ENCODE assay signal across 9 cellular contexts in genomic region chr12:50024804-50025186, GRCh38. TPM values are rescaled to one million over a fixed set of nuclear protein-coding genes. Genes with fewer than 3 reads are reported as not detected.
DNase-seq lines count a peak whose midpoint lies in the region; ATAC-seq, FAIRE-seq and TF ChIP-seq lines count a peak whose summit lies in the region.
"Had no signal": no experiment of that assay in that cellular context is flagged by ENCODE, and none has a peak within 500 bp of the region (broad histone marks: within the 10 kb centered on the region; RNA-seq: fewer than 3 reads in every experiment).

No MANE protein-coding gene starts in this region.

- ATAC-seq in GM19324 (IDR thresholded peaks at IDR 0.05; ENCODE audit: low FRiP score, unreplicated experiment) = peak; percentile 5
- peak; percentile 77 for ATAC-seq in K562
- no peak for ATAC-seq in lung (ENCODE audit: insufficient read depth, low FRiP score)
- ATAC-seq in GM18861 (IDR thresholded peaks at IDR 0.05; ENCODE audit: unreplicated experiment) = no peak

- no peaks in the 10 kb centered on the region for H3K9me1 ChIP-seq in K562 (ENCODE audit: control insufficient read depth, insufficient read depth, low read length)

- no peaks in the 10 kb centered on the region for H3K27me3 ChIP-seq in AG04450 (ENCODE audit: control insufficient read depth, insufficient read depth, low read length)
- no peaks in the 10 kb centered on the region for H3K27me3 ChIP-seq in HUES64 (ENCODE audit: insufficient read depth, low read length)
- no peaks in the 10 kb centered on the region for H3K27me3 ChIP-seq in K562 (ENCODE audit: control insufficient read depth in 2 of 2, insufficient read depth in 2 of 2, low read length in 2 of 2)
- H3K27me3 ChIP-seq in lung (ENCODE audit: control insufficient read depth, insufficient read depth) = no peaks in the 10 kb centered on the region
- H3K27me3 ChIP-seq in uterus = no peaks in the 10 kb centered on the region

- no peaks in the 10 kb centered on the region for H4K20me1 ChIP-seq in K562 (replicated peaks; ENCODE audit: control insufficient read depth, insufficient read depth, low read length)

- H3K9ac ChIP-seq in HUES64 (ENCODE audit: low read depth, low read length) (peak overlapping the region; percentile 70), K562 (ENCODE audit: insufficient read depth in 1 of 2, low read depth in 2 of 2, low read length in 2 of 2) (peak overlapping the region; percentile 88 to 96)

- BruUV-seq in K562 (replicated peaks; lab: Mats Ljungman, UMichigan) = TSS peak; percentile 50

- H3K36me3 ChIP-seq in HUES64 (ENCODE audit: insufficient read depth, low read length) (no peaks in the 10 kb centered on the region), K562 (ENCODE audit: control insufficient read depth, insufficient read depth, low read length) (peaks cover 23% of the 10 kb centered on the region; the same call in 2 of the 3 replicates), lung (ENCODE audit: control insufficient read depth in 2 of 2, insufficient read depth in 2 of 2, low read length in 2 of 2) (no peaks in the 10 kb centered on the region), uterus (no peaks in the 10 kb centered on the region)

- no peak for TF ChIP-seq CTCF in AG04450 (IDR thresholded peaks at IDR 0.05; ENCODE audit: low read depth, low read length)
- TF ChIP-seq CTCF in K562 (IDR thresholded peaks at IDR 0.05 in 2 of 3, conservative IDR thresholded peaks at IDR 0.05 in 1 of 3; ENCODE audit: insufficient read depth in 2 of 3, low read depth in 1 of 3, low read length in 3 of 3) = no peak
- TF ChIP-seq CTCF in lung (IDR thresholded peaks at IDR 0.05; ENCODE audit: control extremely low read depth, extremely low read depth) = no peak
- no peak for TF ChIP-seq CTCF in uterus (IDR thresholded peaks at IDR 0.05)

- CTCF ChIA-PET in AG04450 (lab: Charles Lee) = interaction anchor here (0.7 to 1.3 kb wide), 5 partner anchors 14 to 93 kb away, joined by 3 to 6 read pairs (median 4); no protein-coding TSS in a partner anchor
- CTCF ChIA-PET in K562 (lab: Yijun Ruan, JAX; ENCODE audit: low intra/inter-chr PET ratio) = interaction anchor here (0.6 kb wide), 1 partner anchor 239 kb away, joined by 3 read pairs; no protein-coding TSS in a partner anchor

- H3K4me3 ChIP-seq in AG04450 (ENCODE audit: low read depth, low read length) (peak overlapping the region; percentile 90), HUES64 (ENCODE audit: low read length) (peak overlapping the region; percentile 80), K562 (peak overlapping the region; percentile 71), lung (peak overlapping the region; percentile 80), uterus (peak overlapping the region; percentile 53 to 82)

- WGBS in HUES64 = 2% methylated on average over 15 of the region's 16 CpGs
- WGBS in K562 (ENCODE audit: insufficient coverage, low coverage, missing lambda C conversion rate) = 0% methylated on average over 11 of the region's 16 CpGs
- 2% methylated on average over 16 of the region's 16 CpGs for WGBS in lung, 2 donors

- no peak for DNase-seq in AG04450 (ENCODE audit: low read depth, low spot score)
- DNase-seq in K562 (ENCODE audit: extremely low read depth in 1 of 4, low spot score in 3 of 4) = peak in 2 of 4 experiments; percentile 45 to 52
- DNase-seq in lung (ENCODE audit: low spot score) = no peak
- DNase-seq in uterus = no peak
- no peak for DNase-seq in MV-4-11 (lab: John Stamatoyannopoulos, UW)

- no peak for TF ChIP-seq EP300 in K562 (IDR thresholded peaks at IDR 0.05; ENCODE audit: low read length)

- H3K79me2 ChIP-seq in K562 (ENCODE audit: control insufficient read depth, insufficient read depth, low read length) = peaks cover 55% of the 10 kb centered on the region

- no peak for TF ChIP-seq POLR2A in K562 (conservative IDR thresholded peaks at IDR 0.05)
- TF ChIP-seq POLR2A in uterus (IDR thresholded peaks at IDR 0.05) = no peak

- H3K9me3 ChIP-seq in AG04450 (ENCODE audit: control insufficient read depth, insufficient read depth, low read length) (no peaks in the 10 kb centered on the region), HUES64 (ENCODE audit: insufficient read depth, low read depth, low read length) (no peaks in the 10 kb centered on the region), K562 (replicated peaks; ENCODE audit: control insufficient read depth, insufficient read depth, low read depth, low read length) (no peaks in the 10 kb centered on the region), lung (ENCODE audit: control insufficient read depth in 2 of 2, insufficient read depth in 1 of 2, low read length in 1 of 2) (no peaks in the 10 kb centered on the region), uterus (no peaks in the 10 kb centered on the region)

- no peak overlapping the region for H3K27ac ChIP-seq in AG04450 (ENCODE audit: low read depth, low read length)
- peak overlapping the region; percentile 47; the same call in 1 of the 2 replicates for H3K27ac ChIP-seq in HUES64 (ENCODE audit: low read depth, low read length)
- peak overlapping the region; percentile 89 for H3K27ac ChIP-seq in K562 (ENCODE audit: extremely low read depth, low read depth, low read length)
- H3K27ac ChIP-seq in lung (ENCODE audit: low read depth in 1 of 2, low read length in 1 of 2) = no peak overlapping the region
- H3K27ac ChIP-seq in uterus = peak overlapping the region; percentile 41 to 53

- H3K4me1 ChIP-seq in HUES64 (ENCODE audit: insufficient read depth, low read length) (peaks cover 3% of the 10 kb centered on the region; the same call in 1 of the 2 replicates), K562 (replicated peaks in 1 of 2; ENCODE audit: control insufficient read depth in 2 of 2, insufficient read depth in 2 of 2, low read length in 2 of 2) (peaks cover 7 to 11% of the 10 kb centered on the region in 2 experiments; a peak in 3 of 5 replicates), lung (ENCODE audit: control insufficient read depth in 2 of 2, insufficient read depth in 2 of 2, low read length in 2 of 2) (peaks cover 0 to 3% of the 10 kb centered on the region in 2 donors), uterus (no peaks in the 10 kb centered on the region)

- FAIRE-seq in K562 (lab: Jason Lieb, UNC) = no peak

- peak overlapping the region; percentile 98 for H3K4me2 ChIP-seq in K562 (ENCODE audit: insufficient read depth, low read length)

- POLR2A ChIA-PET in AG04450 (lab: Yijun Ruan, JAX) = interaction anchor here (0.6 to 1.3 kb wide), 2 partner anchors 8 to 14 kb away, joined by 3 to 4 read pairs; no protein-coding TSS in a partner anchor
- POLR2A ChIA-PET in K562 (lab: Yijun Ruan, JAX) = interaction anchor here (0.6 to 1.7 kb wide), 8 partner anchors 11 to 283 kb away, joined by 3 to 6 read pairs (median 5); no protein-coding TSS in a partner anchor

- in situ Hi-C loops in K562 (cut with MboI) = no loop called here

- intact Hi-C loops in K562 (cut with micrococcal nuclease) (loop anchor here (5.0 kb wide), 1 partner anchor 42 kb away; no protein-coding TSS in a partner anchor), uterus (cut with DNase I; ENCODE audit: low total_unique reads) (no loop called here)

- H2AFZ ChIP-seq in K562 (ENCODE audit: low read depth, low read length) = peak overlapping the region; percentile 74

- no peak for TF ChIP-seq RAD21 in K562 (CRISPR knock-in tag; conservative IDR thresholded peaks at IDR 0.05 in 1 of 2, IDR thresholded peaks at IDR 0.05 in 1 of 2)

RNA-seq across cellular contexts. Expression of gene RACGAP1, which starts 0.5 kb away (rescaled TPM):
- polyA plus RNA-seq in AG04450 (2011; rRNA removed) = 25.6 and 26.2 TPM in 2 replicates
- polyA minus RNA-seq in AG04450 (2011; rRNA and poly(A)+ RNA removed) = 46.9 and 47.4 TPM in 2 replicates
- polyA plus RNA-seq in HUES64 (2013, experiment 1 of 2) = 33.0 TPM
- polyA plus RNA-seq in HUES64 (2013, experiment 2 of 2) = 43.9 TPM
- 76.8 and 166 TPM in 2 replicates for total RNA-seq in K562 (2011; cell fraction: chromatin; rRNA removed; ENCODE audit: low replicate concordance)
- 53.0 and 66.8 TPM in 2 replicates for total RNA-seq in K562 (2011; cell fraction: nucleolus; rRNA removed)
- total RNA-seq in K562 (2011; cell fraction: nucleoplasm; rRNA removed) = 66.9 and 71.0 TPM in 2 replicates
- total RNA-seq in K562 (2014; rRNA removed) = 56.7 and 57.3 TPM in 2 replicates
- total RNA-seq in K562 (2014; rRNA removed; fragmentation: Illumina TruSeq; extraction: Trizol) = 85.1 and 93.6 TPM in 2 replicates
- 66.2 and 69.9 TPM in 2 replicates for total RNA-seq in K562 (2015; rRNA removed; fragmentation: Illumina TruSeq; extraction: Trizol)
- total RNA-seq in K562 (2021) = 86.2 and 88.6 TPM in 2 replicates
- 78.6 and 92.9 TPM in 2 replicates for polyA plus RNA-seq in K562 (2011; rRNA removed)
- 36.1 and 60.3 TPM in 2 replicates for polyA plus RNA-seq in K562 (2011; cell fraction: cytosol; rRNA removed)
- polyA plus RNA-seq in K562 (2011; cell fraction: nucleus; rRNA removed) = 75.1 and 97.6 TPM in 2 replicates
- polyA plus RNA-seq in K562 (2012) = 51.9 and 71.6 TPM in 2 replicates
- 79.7 and 80.0 TPM in 2 replicates for polyA plus RNA-seq in K562 (2014; fragmentation: Illumina TruSeq; extraction: Trizol)
- polyA plus RNA-seq in K562 (2014; fragmentation: Nextera tagmentation; extraction: Ambion mirVana) = 10 to 100 TPM; 56.4 to 71.8 TPM
- polyA plus RNA-seq in K562 (2014; rRNA removed) = 60.4 and 65.3 TPM in 2 replicates
- polyA minus RNA-seq in K562 (2011; rRNA and poly(A)+ RNA removed) = 172 and 188 TPM in 2 replicates
- 49.3 and 53.4 TPM in 2 replicates for polyA minus RNA-seq in K562 (2011; cell fraction: cytosol; rRNA and poly(A)+ RNA removed)
- polyA minus RNA-seq in K562 (2011; cell fraction: nucleus; rRNA and poly(A)+ RNA removed) = 31.1 and 63.0 TPM in 2 replicates
- 10 to 100 TPM; 13.1 to 26.8 TPM for total RNA-seq in lung
- 1 to 10 TPM; 3.8 to 7.2 TPM for polyA plus RNA-seq in lung
- 10 to 100 TPM in 1 of 4 donors, 1 to 10 TPM in 3; 8.5 to 57.8 (median 9.3) TPM for total RNA-seq in uterus

RNA-seq across cellular contexts. Expression of gene ASIC1, which starts 32.6 kb away (rescaled TPM):
- polyA plus RNA-seq in AG04450 (2011; rRNA removed) = 9.9 and 10.2 TPM in 2 replicates
- 10.4 and 13.4 TPM in 2 replicates for polyA minus RNA-seq in AG04450 (2011; rRNA and poly(A)+ RNA removed)
- polyA plus RNA-seq in HUES64 (2013, experiment 1 of 2) = 3.3 TPM
- polyA plus RNA-seq in HUES64 (2013, experiment 2 of 2) = 4.5 TPM
- total RNA-seq in K562 (2011; cell fraction: chromatin; rRNA removed; ENCODE audit: low replicate concordance) = 4.7 and 13.5 TPM in 2 replicates
- 6.7 TPM in 2 replicates for total RNA-seq in K562 (2011; cell fraction: nucleolus; rRNA removed)
- 6.2 and 10.1 TPM in 2 replicates for total RNA-seq in K562 (2011; cell fraction: nucleoplasm; rRNA removed)
- 0.45 and 0.69 TPM in 2 replicates for total RNA-seq in K562 (2014; rRNA removed)
- total RNA-seq in K562 (2014; rRNA removed; fragmentation: Illumina TruSeq; extraction: Trizol) = 0.15 and 0.22 TPM in 2 replicates
- total RNA-seq in K562 (2015; rRNA removed; fragmentation: Illumina TruSeq; extraction: Trizol) = 0.14 and 0.19 TPM in 2 replicates
- 1.2 TPM in 2 replicates for total RNA-seq in K562 (2021)
- 1.7 and 2.1 TPM in 2 replicates for polyA plus RNA-seq in K562 (2011; rRNA removed)
- 2.2 and 2.4 TPM in 2 replicates for polyA plus RNA-seq in K562 (2011; cell fraction: cytosol; rRNA removed)
- polyA plus RNA-seq in K562 (2011; cell fraction: nucleus; rRNA removed) = 6.8 and 7.2 TPM in 2 replicates
- polyA plus RNA-seq in K562 (2012) = 0.69 and 2.0 TPM in 2 replicates
- 0.97 and 1.1 TPM in 2 replicates for polyA plus RNA-seq in K562 (2014; fragmentation: Illumina TruSeq; extraction: Trizol)
- under 1 TPM; 0.01 to 0.17 TPM for polyA plus RNA-seq in K562 (2014; fragmentation: Nextera tagmentation; extraction: Ambion mirVana)
- polyA plus RNA-seq in K562 (2014; rRNA removed) = 0.81 and 1.2 TPM in 2 replicates
- 1.4 and 1.8 TPM in 2 replicates for polyA minus RNA-seq in K562 (2011; rRNA and poly(A)+ RNA removed)
- 0.64 and 1.8 TPM in 2 replicates for polyA minus RNA-seq in K562 (2011; cell fraction: cytosol; rRNA and poly(A)+ RNA removed)
- 0.78 and 1.2 TPM in 2 replicates for polyA minus RNA-seq in K562 (2011; cell fraction: nucleus; rRNA and poly(A)+ RNA removed)
- 1 to 10 TPM; 2.0 TPM for total RNA-seq in lung
- under 1 TPM; 0.41 to 0.69 TPM for polyA plus RNA-seq in lung
- total RNA-seq in uterus = 1 to 10 TPM in 2 of 4 donors, not detected in 2; 3.5 to 5.6 TPM

RNA-seq across cellular contexts. Expression of gene AQP6, which starts 52.0 kb away (rescaled TPM):
- polyA plus RNA-seq in AG04450 (2011; rRNA removed) (not detected in 2 replicates), K562 (2011; rRNA removed) (not detected in 2 replicates), K562 (2014; fragmentation: Illumina TruSeq; extraction: Trizol) (not detected in 2 replicates), K562 (2014; fragmentation: Nextera tagmentation; extraction: Ambion mirVana) (not detected), K562 (2014; rRNA removed) (0.12 TPM in 1 of 2 replicates, not detected in the other), lung (under 1 TPM; 0.03 to 0.06 TPM)
- polyA minus RNA-seq in AG04450 (2011; rRNA and poly(A)+ RNA removed) = not detected in 2 replicates
- polyA plus RNA-seq in HUES64 (2013, experiment 1 of 2) = not detected
- not detected for polyA plus RNA-seq in HUES64 (2013, experiment 2 of 2)
- total RNA-seq in K562 (2011; cell fraction: chromatin; rRNA removed; ENCODE audit: low replicate concordance) = 0.09 and 0.14 TPM in 2 replicates
- total RNA-seq in K562 (2011; cell fraction: nucleolus; rRNA removed) = not detected in 2 replicates
- total RNA-seq in K562 (2011; cell fraction: nucleoplasm; rRNA removed) = not detected in 2 replicates
- total RNA-seq in K562 (2014; rRNA removed) (0.05 TPM in 1 of 2 replicates, not detected in the other), K562 (2014; rRNA removed; fragmentation: Illumina TruSeq; extraction: Trizol) (not detected in 2 replicates), K562 (2015; rRNA removed; fragmentation: Illumina TruSeq; extraction: Trizol) (not detected in 2 replicates), K562 (2021) (not detected in 2 replicates), lung (under 1 TPM; 0.31 to 0.40 TPM), uterus (under 1 TPM in 1 of 4 donors, not detected in 3; 0.35 TPM)
- polyA plus RNA-seq in K562 (2011; cell fraction: cytosol; rRNA removed) = 0.01 TPM in 1 of 2 replicates, not detected in the other
- polyA plus RNA-seq in K562 (2011; cell fraction: nucleus; rRNA removed) = 0.17 TPM in 1 of 2 replicates, not detected in the other
- polyA plus RNA-seq in K562 (2012) = 0.04 TPM in 1 of 2 replicates, not detected in the other
- polyA minus RNA-seq in K562 (2011; rRNA and poly(A)+ RNA removed) = not detected in 2 replicates
- not detected in 2 replicates for polyA minus RNA-seq in K562 (2011; cell fraction: cytosol; rRNA and poly(A)+ RNA removed)
- polyA minus RNA-seq in K562 (2011; cell fraction: nucleus; rRNA and poly(A)+ RNA removed) = not detected in 2 replicates
- total RNA-seq: HT1080 had no signal

Comparison
In these comparisons a context has a peak if more than half of its experiments do, and no peak if none do; other contexts are left out.
1. H3K27ac ChIP-seq: peak in HUES64 (single experiment), K562 (single experiment) and uterus (2 of 2); none in AG04450 (single experiment) and lung (0 of 2).
2. ATAC-seq: peak in GM19324 (single experiment) and K562 (single experiment); none in lung (single experiment) and GM18861 (single experiment).
3. Peak in every context shown above with its lines, with median percentiles within 50 percentile points of each other: H3K4me3 ChIP-seq.